In genomic region chr11:110852925-110853324, GRCh38 we compare ENCODE assay signal across 20 cellular contexts.
DNase-seq lines count a peak whose midpoint lies in the region; ATAC-seq and TF ChIP-seq lines count a peak whose summit lies in the region.
"Had no signal": no experiment of that assay in that cellular context is flagged by ENCODE, and none has a peak within 500 bp of the region (broad histone marks: within the 10 kb centered on the region; RNA-seq: fewer than 3 reads in every experiment).

No MANE protein-coding gene starts in this region.

- H3K4me3 ChIP-seq in fibroblast of mammary gland (ENCODE audit: control insufficient read depth, low read depth, low read length): no peak overlapping the region
- no peak overlapping the region for H3K4me3 ChIP-seq in retinal pigment epithelial cell (ENCODE audit: low read length)
- H3K4me3 ChIP-seq: BLaER1, GM12878 had no signal

- no peak overlapping the region for H3K4me3 Mint-ChIP-seq in type B pancreatic cell
- H3K4me3 Mint-ChIP-seq: B cell; CD4-positive, CD25-positive, alpha-beta regulatory T cell; CD8-positive, alpha-beta T cell had no signal

- H3K4me1 Mint-ChIP-seq in type B pancreatic cell (ENCODE audit: unreplicated experiment): peaks cover 25% of the 10 kb centered on the region
- H3K4me1 Mint-ChIP-seq: CD4-positive, CD25-positive, alpha-beta regulatory T cell had no signal

- DNase-seq in NCI-H82 (lab: John Stamatoyannopoulos, UW) (peak; percentile 8), NCI-H82 treated with DMSO at 0.1 percent for 48 hours (lab: John Stamatoyannopoulos, UW; ENCODE audit: unreplicated experiment) (no peak), fibroblast of mammary gland (ENCODE audit: low read depth) (peak; percentile 16), retinal pigment epithelial cell (ENCODE audit: low read depth) (peak; percentile 60), HPDE6-E6E7 (ENCODE audit: extremely low spot score) (no peak), NCI-H1092 (lab: John Stamatoyannopoulos, UW) (no peak), type B pancreatic cell (ENCODE audit: extremely low spot score, unreplicated experiment) (no peak)
- DNase-seq: Caco-2; CD4-positive, CD25-positive, alpha-beta regulatory T cell; CD8-positive, alpha-beta T cell; DMS153; DMS79; EL; GDM1; H7; HCEC 1CT had no signal

- ATAC-seq in GM19455 (IDR thresholded peaks at IDR 0.05; ENCODE audit: unreplicated experiment): no peak
- ATAC-seq: CD8-positive, alpha-beta T cell; GM12878 had no signal

- H3K27ac Mint-ChIP-seq in type B pancreatic cell: no peak overlapping the region
- H3K27ac Mint-ChIP-seq: B cell; CD8-positive, alpha-beta T cell had no signal

- peaks cover 4% of the 10 kb centered on the region for H3K9me3 Mint-ChIP-seq in type B pancreatic cell
- H3K9me3 Mint-ChIP-seq: CD4-positive, CD25-positive, alpha-beta regulatory T cell; CD8-positive, alpha-beta T cell had no signal

- H3K36me3 Mint-ChIP-seq in type B pancreatic cell: no peaks in the 10 kb centered on the region
- H3K36me3 Mint-ChIP-seq: CD4-positive, CD25-positive, alpha-beta regulatory T cell; CD8-positive, alpha-beta T cell had no signal

- TF ChIP-seq CTCF in fibroblast of mammary gland (conservative IDR thresholded peaks at IDR 0.05; ENCODE audit: control insufficient read depth, insufficient read depth, low read depth, low read length) (no peak), retinal pigment epithelial cell (conservative IDR thresholded peaks at IDR 0.05; ENCODE audit: low read depth, low read length) (no peak), type B pancreatic cell (conservative IDR thresholded peaks at IDR 0.05) (no peak)

- no peaks in the 10 kb centered on the region for H3K27me3 Mint-ChIP-seq in type B pancreatic cell

Comparison
In these comparisons a context has a peak if more than half of its experiments do, and no peak if none do; other contexts are left out.
1. DNase-seq: peak in NCI-H82 (single experiment), fibroblast of mammary gland (single experiment) and retinal pigment epithelial cell (single experiment); none in NCI-H82 treated with DMSO at 0.1 percent for 48 hours (single experiment), HPDE6-E6E7 (single experiment), NCI-H1092 (single experiment) and type B pancreatic cell (single experiment).